ENCODE assay signal across 1 cellular context in the genomic region with DNA sequence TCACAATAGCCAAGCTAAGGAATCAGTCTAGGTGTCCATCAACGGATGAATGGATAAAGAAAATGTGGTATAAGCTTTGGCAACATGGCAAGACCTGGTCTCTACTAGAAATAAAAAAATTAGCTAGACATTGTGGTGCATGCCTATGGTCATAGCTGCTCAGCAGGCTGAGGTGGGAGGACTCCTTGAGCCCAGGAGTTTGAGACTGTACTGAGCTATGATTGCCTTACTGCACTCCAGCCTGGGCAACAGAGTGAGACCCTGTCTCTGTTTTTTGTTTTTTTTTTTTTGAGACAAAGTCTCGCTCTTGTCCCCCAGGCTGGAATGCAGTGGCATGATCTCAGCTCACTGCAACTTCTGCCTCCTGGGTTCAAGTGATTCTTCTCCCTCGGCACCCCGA. TPM values are rescaled to one million over a fixed set of nuclear protein-coding genes. Genes with fewer than 3 reads are reported as not detected.
"Had no signal": no experiment of that assay in that cellular context is flagged by ENCODE, and none has a peak within 500 bp of the region (broad histone marks: within the 10 kb centered on the region; RNA-seq: fewer than 3 reads in every experiment).

No MANE protein-coding gene starts in this region.

RNA-seq across cellular contexts. Expression of a gene that starts 11.6 kb away (rescaled TPM):
- total RNA-seq: SJSA1 had no signal
